In genomic region chr15:66390670-66391069, GRCh38 we compare ENCODE assay signal across 9 cellular contexts. TPM values are rescaled to one million over a fixed set of nuclear protein-coding genes. Genes with fewer than 3 reads are reported as not detected.
DNase-seq lines count a peak whose midpoint lies in the region; TF ChIP-seq lines count a peak whose summit lies in the region.
"Had no signal": no experiment of that assay in that cellular context is flagged by ENCODE, and none has a peak within 500 bp of the region (broad histone marks: within the 10 kb centered on the region; RNA-seq: fewer than 3 reads in every experiment).

No MANE protein-coding gene starts in this region.

- H3K4me1 ChIP-seq in A673 (ENCODE audit: insufficient read depth, low read length, poor library complexity, severe bottlenecking): peaks cover 9% of the 10 kb centered on the region
- H3K4me1 ChIP-seq in SJCRH30: 0 out of 2 replicates have a peak, but pooled peaks cover 4% of the 10 kb centered on the region

- POLR2A ChIA-PET in A673 (lab: Charles Lee; ENCODE audit: low non-redundant PET): interaction anchor here (0.6 kb wide), 1 partner anchor 571 kb away, joined by 5 read pairs; no protein-coding TSS in a partner anchor

- no peaks in the 10 kb centered on the region for H3K9me3 ChIP-seq in A673 (ENCODE audit: low read depth, low read length, poor library complexity, severe bottlenecking)
- H3K9me3 ChIP-seq in SJCRH30 (replicated peaks): no peaks in the 10 kb centered on the region

- CTCF ChIA-PET in A673 (lab: Charles Lee): no interaction called here

- H3K36me3 ChIP-seq in A673 (ENCODE audit: insufficient read depth, low read length, poor library complexity, severe bottlenecking): no peaks in the 10 kb centered on the region
- peaks cover 19% of the 10 kb centered on the region for H3K36me3 ChIP-seq in SJCRH30

- intact Hi-C loops in A673 (cut with micrococcal nuclease; ENCODE audit: unreplicated experiment): no loop called here

- no peaks in the 10 kb centered on the region for H3K27me3 ChIP-seq in A673 (replicated peaks; ENCODE audit: insufficient read depth, low read depth, low read length, poor library complexity)
- no peaks in the 10 kb centered on the region for H3K27me3 ChIP-seq in SJCRH30

- H3K4me3 ChIP-seq in A673 (ENCODE audit: low read depth, low read length, poor library complexity, severe bottlenecking) (no peak overlapping the region), SJCRH30 (no peak overlapping the region)
- H3K4me3 ChIP-seq: SK-N-MC had no signal

- DNase-seq in CMK (ENCODE audit: low read depth): peak; percentile 44
- peak; percentile 3 for DNase-seq in HT-29 (ENCODE audit: low spot score)
- DNase-seq in UCSD-AML1 (lab: John Stamatoyannopoulos, UW; ENCODE audit: unreplicated experiment): peak; percentile 17
- peak; percentile 68 for DNase-seq in kidney tubule cell (ENCODE audit: low spot score)
- DNase-seq in SHP77 treated with DMSO at 0.1 percent for 48 hours (lab: John Stamatoyannopoulos, UW): no peak
- DNase-seq in hippocampal formation (lab: John Stamatoyannopoulos, UW): no peak
- DNase-seq in A673 (ENCODE audit: low spot score): no peak
- no peak for DNase-seq in SJCRH30

- H3K27ac ChIP-seq in A673 (ENCODE audit: low read depth, low read length, poor library complexity, severe bottlenecking): no peak overlapping the region
- no peak overlapping the region for H3K27ac ChIP-seq in SJCRH30
- H3K27ac ChIP-seq: SK-N-MC had no signal

- BruUV-seq in A673 (replicated peaks; lab: Mats Ljungman, UMichigan): no TSS peak

- TF ChIP-seq CTCF in A673 (conservative IDR thresholded peaks at IDR 0.05; ENCODE audit: low read depth, low read length): no peak

RNA-seq across cellular contexts. Expression of gene MAP2K1, which starts 4.0 kb away (rescaled TPM):
- 57.1 and 61.7 TPM in 2 replicates for total RNA-seq in HT-29 (2014; rRNA removed; shearing (Covaris generic))
- total RNA-seq in A673 (2021): 53.4 and 56.8 TPM in 2 replicates
- 72.2 and 79.8 TPM in 2 replicates for total RNA-seq in SJCRH30 (2014; rRNA removed; shearing (Covaris generic))

RNA-seq across cellular contexts. Expression of gene TIPIN, which starts 34.2 kb away (rescaled TPM):
- total RNA-seq in HT-29 (2014; rRNA removed; shearing (Covaris generic)): 8.9 and 11.3 TPM in 2 replicates
- 37.7 and 42.1 TPM in 2 replicates for total RNA-seq in A673 (2021)
- total RNA-seq in SJCRH30 (2014; rRNA removed; shearing (Covaris generic)): 54.1 and 58.1 TPM in 2 replicates

Comparison
In these comparisons a context has a peak if more than half of its experiments do, and no peak if none do; other contexts are left out.
1. DNase-seq: peak in CMK (single experiment), HT-29 (single experiment), UCSD-AML1 (single experiment) and kidney tubule cell (single experiment); none in SHP77 treated with DMSO at 0.1 percent for 48 hours (single experiment), hippocampal formation (0 of 2), A673 (single experiment) and SJCRH30 (0 of 2).